2 cellular contexts compared by ENCODE assay signal in the genomic region with DNA sequence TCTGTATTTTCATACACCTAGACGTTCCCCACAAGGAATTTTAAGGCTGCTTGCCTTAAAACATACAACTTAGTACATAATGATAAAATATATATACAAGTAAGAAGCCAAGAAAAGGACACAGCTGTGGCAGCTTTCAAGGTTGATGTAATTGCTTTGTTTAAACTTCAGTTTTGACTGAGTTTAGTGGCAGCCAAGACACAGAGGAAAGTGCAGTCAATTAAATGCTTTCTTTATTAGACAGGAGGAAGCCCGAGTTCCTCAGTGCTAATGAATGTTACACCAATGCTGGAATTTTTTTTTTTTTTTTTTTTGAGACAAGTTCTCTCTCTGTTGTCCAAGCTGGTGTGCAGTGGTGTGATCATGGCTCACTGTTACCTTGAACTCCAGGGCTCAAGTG.
TF ChIP-seq lines count a peak whose summit lies in the region.

No MANE protein-coding gene starts in this region.

TF ChIP-seq in HCT116, 20 proteins besides CTCF, POLR2A, EP300 and RAD21:
- TF ChIP-seq ATF3 (IDR thresholded peaks at IDR 0.05), result no peak
- TF ChIP-seq REST (IDR thresholded peaks at IDR 0.05; ENCODE audit: low read depth), result no peak
- TF ChIP-seq ZBTB33 (IDR thresholded peaks at IDR 0.05; ENCODE audit: extremely low read depth, insufficient replicate concordance, low read length), result no peak
- no peak for TF ChIP-seq EZH2phosphoT487 (IDR thresholded peaks at IDR 0.05; ENCODE audit: borderline replicate concordance)
- no peak for TF ChIP-seq JUND (IDR thresholded peaks at IDR 0.05)
- no peak for TF ChIP-seq TCF7L2 (IDR thresholded peaks at IDR 0.05; ENCODE audit: borderline replicate concordance, extremely low read depth, insufficient read depth, insufficient read length)
- no peak for TF ChIP-seq ZNF274 (IDR thresholded peaks at IDR 0.05; ENCODE audit: low read depth, low read length)
- no peak for TF ChIP-seq SIN3A (IDR thresholded peaks at IDR 0.05; ENCODE audit: low read depth)
- no peak for TF ChIP-seq CBX3 (IDR thresholded peaks at IDR 0.05; ENCODE audit: low read depth)
- no peak for TF ChIP-seq ELF1 (IDR thresholded peaks at IDR 0.05; ENCODE audit: borderline replicate concordance, low read depth)
- TF ChIP-seq SRF (IDR thresholded peaks at IDR 0.05; ENCODE audit: low read depth), result no peak
- no peak for TF ChIP-seq SP1 (IDR thresholded peaks at IDR 0.05; ENCODE audit: low read depth)
- TF ChIP-seq POLR2AphosphoS5 (IDR thresholded peaks at IDR 0.05; ENCODE audit: low read depth, low read length), result no peak
- no peak for TF ChIP-seq ZFX (IDR thresholded peaks at IDR 0.05)
- no peak for TF ChIP-seq MAX (IDR thresholded peaks at IDR 0.05)

TF ChIP-seq in SK-N-SH, 30 proteins besides CTCF, POLR2A, EP300 and RAD21:
- no peak for TF ChIP-seq SIN3A (IDR thresholded peaks at IDR 0.05; ENCODE audit: borderline replicate concordance, low read depth, low read length)
- TF ChIP-seq, protein P1, sequence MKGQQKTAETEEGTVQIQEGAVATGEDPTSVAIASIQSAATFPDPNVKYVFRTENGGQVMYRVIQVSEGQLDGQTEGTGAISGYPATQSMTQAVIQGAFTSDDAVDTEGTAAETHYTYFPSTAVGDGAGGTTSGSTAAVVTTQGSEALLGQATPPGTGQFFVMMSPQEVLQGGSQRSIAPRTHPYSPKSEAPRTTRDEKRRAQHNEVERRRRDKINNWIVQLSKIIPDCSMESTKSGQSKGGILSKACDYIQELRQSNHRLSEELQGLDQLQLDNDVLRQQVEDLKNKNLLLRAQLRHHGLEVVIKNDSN (IDR thresholded peaks at IDR 0.05; ENCODE audit: borderline replicate concordance, low read depth), result no peak
- no peak for TF ChIP-seq MAX (IDR thresholded peaks at IDR 0.05; ENCODE audit: low read depth)
- no peak for TF ChIP-seq ELF1 (IDR thresholded peaks at IDR 0.05)
- TF ChIP-seq POLR2AphosphoS5 (IDR thresholded peaks at IDR 0.05; ENCODE audit: low read depth, low read length), result no peak
